Comparison of ENCODE assay signal across 8 cellular contexts in the genomic region with DNA sequence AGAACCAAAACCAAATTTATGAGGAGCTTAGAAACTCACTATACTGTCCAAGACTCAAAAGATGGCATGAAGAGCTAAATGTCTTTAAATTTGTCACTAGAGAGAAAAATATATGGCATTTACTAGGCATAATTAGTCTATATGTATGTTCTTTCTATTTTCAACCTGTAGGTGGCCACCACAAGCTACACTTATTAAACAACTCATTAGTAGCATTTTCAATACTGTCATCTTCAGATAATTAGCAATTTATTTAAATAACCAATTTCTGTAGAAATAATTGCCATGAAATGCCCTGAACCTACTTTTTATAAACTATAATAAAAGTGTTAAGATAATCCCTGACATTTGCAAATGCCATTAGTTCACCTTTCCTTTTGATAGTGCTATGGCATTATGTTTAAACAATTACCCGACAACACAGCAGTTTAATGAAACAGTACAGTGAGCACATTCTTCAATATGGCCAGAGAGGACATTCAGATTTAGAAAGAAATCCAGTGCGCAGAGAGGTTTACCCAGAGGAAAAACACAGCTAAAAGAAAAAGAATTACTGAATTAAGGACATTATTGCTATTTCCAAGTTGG.
DNase-seq lines count a peak whose midpoint lies in the region; ATAC-seq and TF ChIP-seq lines count a peak whose summit lies in the region.

No MANE protein-coding gene starts in this region.

- TF ChIP-seq CTCF in AG09319 (IDR thresholded peaks at IDR 0.05; ENCODE audit: low read depth, low read length) = peak; percentile 40

- DNase-seq in AG09319 (ENCODE audit: extremely low read depth, low read depth) (no peak), LoVo (ENCODE audit: low spot score) (peak; percentile 20), dermis microvascular lymphatic vessel endothelial cell (ENCODE audit: low read depth in 2 of 2) (peak; percentile 4 to 42), superior temporal gyrus (ENCODE audit: extremely low spot score) (peak; percentile 60)
- DNase-seq in stimulated activated CD4-positive, alpha-beta T cell treated with anti-CD3 and anti-CD28 coated beads, Interleukin-12 subunit alpha, Interleukin-12 subunit beta, amount 100 ng/mL, for 4 hours = no peak
- no peak for DNase-seq in activated T-cell treated with anti-CD3 and anti-CD28 coated beads, Interleukin-2, amount 50 U/mL, for 1 hour

- ATAC-seq in GM18867 (IDR thresholded peaks at IDR 0.05; ENCODE audit: unreplicated experiment) = peak; percentile 67
- no peak for ATAC-seq in HG03460 (IDR thresholded peaks at IDR 0.05; ENCODE audit: unreplicated experiment)

Comparison
In these comparisons a context has a peak if more than half of its experiments do, and no peak if none do; other contexts are left out.
1. DNase-seq: peak in LoVo (single experiment), dermis microvascular lymphatic vessel endothelial cell (2 of 2) and superior temporal gyrus (single experiment); none in AG09319 (single experiment), stimulated activated CD4-positive, alpha-beta T cell treated with anti-CD3 and anti-CD28 coated beads, Interleukin-12 subunit alpha, Interleukin-12 subunit beta, amount 100 ng/mL, for 4 hours (single experiment) and activated T-cell treated with anti-CD3 and anti-CD28 coated beads, Interleukin-2, amount 50 U/mL, for 1 hour (single experiment).